25 cellular contexts compared by ENCODE assay signal in genomic region chr2:66464930-66465637, GRCh38. TPM values are rescaled to one million over a fixed set of nuclear protein-coding genes. Genes with fewer than 3 reads are reported as not detected.
DNase-seq lines count a peak whose midpoint lies in the region; ATAC-seq, FAIRE-seq and TF ChIP-seq lines count a peak whose summit lies in the region.
"Had no signal": no experiment of that assay in that cellular context is flagged by ENCODE, and none has a peak within 500 bp of the region (broad histone marks: within the 10 kb centered on the region; RNA-seq: fewer than 3 reads in every experiment).

No MANE protein-coding gene starts in this region.

- TF ChIP-seq EP300 in HepG2 (IDR thresholded peaks at IDR 0.05; ENCODE audit: low read depth in 2 of 2, low read length in 2 of 2) (no peak), HepG2 (CRISPR knock-in tag; IDR thresholded peaks at IDR 0.05; ENCODE audit: borderline replicate concordance) (no peak), K562 (IDR thresholded peaks at IDR 0.05; ENCODE audit: low read length) (no peak)

- H3K36me3 Mint-ChIP-seq in nephron (ENCODE audit: low read depth) = peaks cover 86% of the 10 kb centered on the region
- H3K36me3 Mint-ChIP-seq in type B pancreatic cell = peaks cover 60% of the 10 kb centered on the region
- H3K36me3 Mint-ChIP-seq: CD8-positive, alpha-beta T cell; IgD-negative memory B cell had no signal

- BruUV-seq in HepG2 (replicated peaks; lab: Mats Ljungman, UMichigan) = no TSS peak
- BruUV-seq in K562 (replicated peaks; lab: Mats Ljungman, UMichigan) = no TSS peak

- H3K9me3 Mint-ChIP-seq in nephron = no peaks in the 10 kb centered on the region
- no peaks in the 10 kb centered on the region for H3K9me3 Mint-ChIP-seq in type B pancreatic cell
- H3K9me3 Mint-ChIP-seq: CD8-positive, alpha-beta T cell; IgD-negative memory B cell had no signal

- no peak overlapping the region for H3K4me2 ChIP-seq in HepG2 (ENCODE audit: low read depth, low read length)
- H3K4me2 ChIP-seq in K562 (ENCODE audit: insufficient read depth, low read length) = no peak overlapping the region

- FAIRE-seq in HepG2 (lab: Jason Lieb, UNC) (no peak), K562 (lab: Jason Lieb, UNC) (peak; percentile 66)
- FAIRE-seq: GM12878 had no signal

- no peak overlapping the region for H3K9ac ChIP-seq in HepG2 (ENCODE audit: insufficient read depth, low read depth, low read length)
- 0 out of 4 replicates have a peak overlapping the region, but pooled peaks of 1 of the 2 experiments have one; percentile 0 for H3K9ac ChIP-seq in K562 (ENCODE audit: insufficient read depth in 1 of 2, low read depth in 2 of 2, low read length in 2 of 2)

- H3K4me1 ChIP-seq in HepG2 (ENCODE audit: insufficient read depth, low read length) (no peaks in the 10 kb centered on the region), right lobe of liver (peaks cover 0 to 15% (median 4%) of the 10 kb centered on the region in 4 donors), K562 (replicated peaks in 1 of 2; ENCODE audit: control insufficient read depth in 2 of 2, insufficient read depth in 2 of 2, low read length in 2 of 2) (peaks cover 0 to 23% of the 10 kb centered on the region in 2 experiments; a peak in 4 of 5 replicates)

- no peaks in the 10 kb centered on the region for H3K9me3 ChIP-seq in HepG2 (ENCODE audit: low read length)
- no peaks in the 10 kb centered on the region for H3K9me3 ChIP-seq in right lobe of liver
- no peaks in the 10 kb centered on the region for H3K9me3 ChIP-seq in K562 (replicated peaks; ENCODE audit: control insufficient read depth, insufficient read depth, low read depth, low read length)
- H3K9me3 ChIP-seq: SJCRH30 had no signal

- WGBS in HepG2 (ENCODE audit: low lambda C conversion rate) = 82% methylated on average over 4 of the region's 4 CpGs
- 78% methylated on average over 4 of the region's 4 CpGs for whole genome bisulfite sequencing in right lobe of liver (ENCODE audit: insufficient coverage, low coverage, low lambda C conversion rate, missing lambda C conversion rate)
- 33% methylated on average over 4 of the region's 4 CpGs for WGBS in K562 (ENCODE audit: insufficient coverage, low coverage, missing lambda C conversion rate)

- no peaks in the 10 kb centered on the region for H3K9me1 ChIP-seq in K562 (ENCODE audit: control insufficient read depth, insufficient read depth, low read length)

- POLR2A ChIA-PET in HepG2 (lab: Yijun Ruan, JAX) (no interaction called here), K562 (lab: Yijun Ruan, JAX) (interaction anchor here (1.2 to 1.6 kb wide), 3 partner anchors 9 to 28 kb away, joined by 3 to 4 read pairs (median 3); no protein-coding TSS in a partner anchor)

- ATAC-seq in HepG2 (no peak), right lobe of liver (no peak), K562 (peak; percentile 63), HG03175 (IDR thresholded peaks at IDR 0.05; ENCODE audit: unreplicated experiment) (no peak), HG02885 (IDR thresholded peaks at IDR 0.05; ENCODE audit: poor library complexity, unreplicated experiment) (no peak)
- ATAC-seq: CD8-positive, alpha-beta T cell; GM12878; Panc1 had no signal

- H3K79me2 ChIP-seq in HepG2 (ENCODE audit: insufficient read depth, low read length) = no peaks in the 10 kb centered on the region
- no peaks in the 10 kb centered on the region for H3K79me2 ChIP-seq in K562 (ENCODE audit: control insufficient read depth, insufficient read depth, low read length)

- H3K36me3 ChIP-seq in HepG2 (replicated peaks in 1 of 2; ENCODE audit: control insufficient read depth in 1 of 2, insufficient read depth in 2 of 2, low read length in 2 of 2) = no peaks in the 10 kb centered on the region
- no peaks in the 10 kb centered on the region for H3K36me3 ChIP-seq in right lobe of liver
- H3K36me3 ChIP-seq in K562 (ENCODE audit: control insufficient read depth, insufficient read depth, low read length) = no peaks in the 10 kb centered on the region
- H3K36me3 ChIP-seq: SJCRH30 had no signal

- H3K27ac Mint-ChIP-seq in nephron (peak overlapping the region; percentile 23 to 79 (median 78)), type B pancreatic cell (peak overlapping the region; percentile 4)
- H3K27ac Mint-ChIP-seq: CD8-positive, alpha-beta T cell; IgD-negative memory B cell had no signal

- H3K27me3 ChIP-seq in HepG2 (ENCODE audit: control insufficient read depth in 1 of 2, insufficient read depth in 2 of 2, low read length in 2 of 2) (no peaks in the 10 kb centered on the region), right lobe of liver (no peaks in the 10 kb centered on the region), K562 (ENCODE audit: control insufficient read depth in 2 of 2, insufficient read depth in 2 of 2, low read length in 2 of 2) (no peaks in the 10 kb centered on the region)
- H3K27me3 ChIP-seq: SJCRH30 had no signal

- intact Hi-C loops in HepG2 (cut with micrococcal nuclease; ENCODE audit: unreplicated experiment) (no loop called here), right lobe of liver (cut with DNase I) (no loop called here), K562 (cut with micrococcal nuclease) (no loop called here)

- TF ChIP-seq CTCF in HepG2 (CRISPR knock-in tag; IDR thresholded peaks at IDR 0.05) (no peak), right lobe of liver (IDR thresholded peaks at IDR 0.05) (no peak), K562 (IDR thresholded peaks at IDR 0.05 in 2 of 3, conservative IDR thresholded peaks at IDR 0.05 in 1 of 3; ENCODE audit: insufficient read depth in 2 of 3, low read depth in 1 of 3, low read length in 3 of 3) (no peak), nephron (IDR thresholded peaks at IDR 0.05; ENCODE audit: unreplicated experiment in 3 of 3) (no peak), type B pancreatic cell (conservative IDR thresholded peaks at IDR 0.05) (no peak)

- CTCF ChIA-PET in HepG2 (lab: Yijun Ruan, JAX; ENCODE audit: low intra/inter-chr PET ratio, low total read pairs) = no interaction called here
- CTCF ChIA-PET in K562 (lab: Yijun Ruan, JAX; ENCODE audit: low intra/inter-chr PET ratio) = no interaction called here

- no peak overlapping the region for H3K4me3 ChIP-seq in HepG2 (replicated peaks in 1 of 3; ENCODE audit: insufficient read depth in 1 of 3, low read depth in 2 of 3, low read length in 3 of 3)
- no peak overlapping the region for H3K4me3 ChIP-seq in right lobe of liver
- no peak overlapping the region for H3K4me3 ChIP-seq in K562
- H3K4me3 ChIP-seq: GM12878, SJCRH30 had no signal

- H3K4me1 Mint-ChIP-seq in nephron (peaks cover 90% of the 10 kb centered on the region), type B pancreatic cell (ENCODE audit: unreplicated experiment) (peaks cover 86% of the 10 kb centered on the region)

- peak overlapping the region in 2 of 3 experiments; percentile 13 to 41 for H3K4me3 Mint-ChIP-seq in nephron
- no peak overlapping the region for H3K4me3 Mint-ChIP-seq in type B pancreatic cell
- H3K4me3 Mint-ChIP-seq: CD8-positive, alpha-beta T cell; IgD-negative memory B cell had no signal

- TF ChIP-seq POLR2A in HepG2 (IDR thresholded peaks at IDR 0.05; ENCODE audit: insufficient read depth in 1 of 2, low read depth in 2 of 2, low read length in 2 of 2) (no peak), right lobe of liver (IDR thresholded peaks at IDR 0.05) (no peak), K562 (conservative IDR thresholded peaks at IDR 0.05) (no peak)

- H4K20me1 ChIP-seq in HepG2 (ENCODE audit: insufficient read depth, low read length) (no peaks in the 10 kb centered on the region), K562 (replicated peaks; ENCODE audit: control insufficient read depth, insufficient read depth, low read length) (no peaks in the 10 kb centered on the region)

- H3K27ac ChIP-seq in HepG2 (ENCODE audit: extremely low read length, insufficient read depth, low read length) (no peak overlapping the region), right lobe of liver (no peak overlapping the region), K562 (ENCODE audit: extremely low read depth, low read depth, low read length) (peak overlapping the region; percentile 22; the same call in 2 of the 3 replicates)
- H3K27ac ChIP-seq: SJCRH30 had no signal

- DNase-seq in HepG2 (ENCODE audit: low spot score) = no peak
- no peak for DNase-seq in right lobe of liver
- peak in 1 of 4 experiments; percentile 36 for DNase-seq in K562 (ENCODE audit: extremely low read depth in 1 of 4, low spot score in 3 of 4)
- no peak for DNase-seq in type B pancreatic cell (ENCODE audit: extremely low spot score, unreplicated experiment)
- no peak for DNase-seq in nucleus accumbens (lab: John Stamatoyannopoulos, UW)
- DNase-seq: 8988T; AML-193; C1 segment of cervical spinal cord; CD8-positive, alpha-beta T cell; DND-41; H7; NCI-H1092; NCI-H1436 treated with DMSO at 0.1 percent for 48 hours; NCI-H2029; NCI-H2171; NCI-H345; NCI-H524 treated with DMSO at 0.1 percent for 48 hours; NCI-H82; SJCRH30 had no signal

- in situ Hi-C loops in HepG2 (cut with HindIII; ENCODE audit: extremely low pct_ligation_motif_present, low pct_unique_long_range_greater_than_20kb) = no loop called here
- in situ Hi-C loops in K562 (cut with MboI) = no loop called here

- H2AFZ ChIP-seq in HepG2 (ENCODE audit: low read length) (no peak overlapping the region), K562 (ENCODE audit: low read depth, low read length) (peak overlapping the region; percentile 41; the same call in 1 of the 2 replicates)

- no peaks in the 10 kb centered on the region for H3K27me3 Mint-ChIP-seq in nephron (ENCODE audit: low read depth)
- H3K27me3 Mint-ChIP-seq in type B pancreatic cell = no peaks in the 10 kb centered on the region
- H3K27me3 Mint-ChIP-seq: IgD-negative memory B cell had no signal

- no peak for TF ChIP-seq RAD21 in HepG2 (CRISPR knock-in tag; IDR thresholded peaks at IDR 0.05)
- TF ChIP-seq RAD21 in K562 (CRISPR knock-in tag; conservative IDR thresholded peaks at IDR 0.05 in 1 of 2, IDR thresholded peaks at IDR 0.05 in 1 of 2) = no peak

RNA-seq across cellular contexts. Expression of gene MEIS1, which starts 30.2 kb away (rescaled TPM):
- total RNA-seq in HepG2 (2016; rRNA removed; fragmentation: Illumina TruSeq; extraction: Trizol) (4.5 and 6.0 TPM in 2 replicates), right lobe of liver (1 to 10 TPM; 3.1 to 8.8 (median 4.2) TPM), K562 (2014; rRNA removed) (5.6 and 7.1 TPM in 2 replicates), K562 (2014; rRNA removed; fragmentation: Illumina TruSeq; extraction: Trizol) (5.9 and 8.0 TPM in 2 replicates), K562 (2015; rRNA removed; fragmentation: Illumina TruSeq; extraction: Trizol) (7.1 and 7.5 TPM in 2 replicates), K562 (2021) (8.7 and 9.0 TPM in 2 replicates), type B pancreatic cell (ENCODE audit: low replicate concordance) (250 and 255 TPM in 2 replicates)
- total RNA-seq in HepG2 (2016; cell fraction: cytosol; rRNA removed; fragmentation: Illumina TruSeq; extraction: Trizol; ENCODE audit: low read depth) = 0.88 and 1.3 TPM in 2 replicates
- 4.4 and 6.6 TPM in 2 replicates for total RNA-seq in HepG2 (2016; cell fraction: insoluble cytoplasmic fraction; rRNA removed; fragmentation: Illumina TruSeq; extraction: Trizol)
- total RNA-seq in HepG2 (2016; cell fraction: membrane; rRNA removed; fragmentation: Illumina TruSeq; extraction: Trizol) = 2.1 and 4.3 TPM in 2 replicates
- 11.1 and 12.8 TPM in 2 replicates for total RNA-seq in HepG2 (2016; cell fraction: nucleus; rRNA removed; fragmentation: Illumina TruSeq; extraction: Trizol)
- polyA plus RNA-seq in HepG2 (2011; rRNA removed) (2.6 and 3.8 TPM in 2 replicates), K562 (2011; rRNA removed) (4.7 and 6.7 TPM in 2 replicates), K562 (2014; fragmentation: Illumina TruSeq; extraction: Trizol) (3.5 and 3.9 TPM in 2 replicates), K562 (2014; fragmentation: Nextera tagmentation; extraction: Ambion mirVana) (1 to 10 TPM; 2.3 to 6.7 TPM), K562 (2014; rRNA removed) (4.7 and 8.1 TPM in 2 replicates)
- 1.2 and 2.1 TPM in 2 replicates for polyA plus RNA-seq in HepG2 (2011; cell fraction: cytosol; rRNA removed)
- 3.6 and 3.7 TPM in 2 replicates for polyA plus RNA-seq in HepG2 (2011; cell fraction: nucleus; rRNA removed)
- 1.7 and 2.9 TPM in 2 replicates for polyA plus RNA-seq in HepG2 (2012)
- polyA plus RNA-seq in HepG2 (2016; cell fraction: cytosol; fragmentation: Illumina TruSeq; extraction: Trizol; ENCODE audit: low read depth) = 0.16 and 0.49 TPM in 2 replicates
- 4.1 and 4.2 TPM in 2 replicates for polyA plus RNA-seq in HepG2 (2016; cell fraction: insoluble cytoplasmic fraction; fragmentation: Illumina TruSeq; extraction: Trizol; ENCODE audit: low read depth)
- 1.0 and 1.1 TPM in 2 replicates for polyA plus RNA-seq in HepG2 (2016; cell fraction: membrane; fragmentation: Illumina TruSeq; extraction: Trizol; ENCODE audit: low read depth)
- polyA plus RNA-seq in HepG2 (2016; cell fraction: nucleus; fragmentation: Illumina TruSeq; extraction: Trizol; ENCODE audit: insufficient read depth, low read depth) = 4.8 and 9.7 TPM in 2 replicates
- 6.9 and 19.7 TPM in 2 replicates for polyA minus RNA-seq in HepG2 (2011; rRNA and poly(A)+ RNA removed; ENCODE audit: low replicate concordance)
- 4.3 and 5.7 TPM in 2 replicates for polyA minus RNA-seq in HepG2 (2011; cell fraction: cytosol; rRNA and poly(A)+ RNA removed)
- 19.1 and 25.4 TPM in 2 replicates for polyA minus RNA-seq in HepG2 (2011; cell fraction: nucleus; rRNA and poly(A)+ RNA removed)
- 13.6 and 52.6 TPM in 2 replicates for total RNA-seq in K562 (2011; cell fraction: chromatin; rRNA removed; ENCODE audit: low replicate concordance)
- 11.7 and 15.3 TPM in 2 replicates for total RNA-seq in K562 (2011; cell fraction: nucleolus; rRNA removed)
- total RNA-seq in K562 (2011; cell fraction: nucleoplasm; rRNA removed) = 23.2 and 31.9 TPM in 2 replicates
- 3.0 and 4.7 TPM in 2 replicates for polyA plus RNA-seq in K562 (2011; cell fraction: cytosol; rRNA removed)
- 13.1 and 17.8 TPM in 2 replicates for polyA plus RNA-seq in K562 (2011; cell fraction: nucleus; rRNA removed)
- polyA plus RNA-seq in K562 (2012) = 4.0 and 4.8 TPM in 2 replicates
- polyA minus RNA-seq in K562 (2011; rRNA and poly(A)+ RNA removed) = 18.2 and 28.5 TPM in 2 replicates
- 4.7 and 5.2 TPM in 2 replicates for polyA minus RNA-seq in K562 (2011; cell fraction: cytosol; rRNA and poly(A)+ RNA removed)
- 19.8 and 25.3 TPM in 2 replicates for polyA minus RNA-seq in K562 (2011; cell fraction: nucleus; rRNA and poly(A)+ RNA removed)
- total RNA-seq: CD8-positive, alpha-beta T cell had no signal

Comparison
In these comparisons a context has a peak if more than half of its experiments do, and no peak if none do; other contexts are left out.
1. Of the 241 proteins assayed by ChIP-seq in both HepG2 and K562: peak only in HepG2: MAFF and MAFK; only in K562: MAFG; in both: none; in neither: 237; mixed calls (peak in some experiments, not most) for 1.